ENCODE assay signal across 8 cellular contexts in genomic region chr14:72476657-72477499, GRCh38.
DNase-seq lines count a peak whose midpoint lies in the region; ATAC-seq and TF ChIP-seq lines count a peak whose summit lies in the region.

No MANE protein-coding gene starts in this region.

- intact Hi-C loops in activated naive CD4-positive, alpha-beta T cell treated with anti-CD3 and anti-CD28 coated beads for 36 hours (cut with micrococcal nuclease), result loop anchor here (1.0 to 5.0 kb wide), 4 partner anchors 26 to 550 kb away; partner anchors contain the start of gene ZFYVE1
- intact Hi-C loops in ascending aorta (cut with DNase I), result no loop called here

- no peaks in the 10 kb centered on the region for H3K36me3 Mint-ChIP-seq in activated naive CD4-positive, alpha-beta T cell treated with anti-CD3 and anti-CD28 coated beads for 36 hours (ENCODE audit: low read depth)

- peak overlapping the region; percentile 38 for H3K4me3 Mint-ChIP-seq in activated naive CD4-positive, alpha-beta T cell treated with anti-CD3 and anti-CD28 coated beads for 36 hours

- peak overlapping the region; percentile 71 for H3K4me2 ChIP-seq in OCI-LY3 (ENCODE audit: low read length)

- no peak overlapping the region for H3K27ac ChIP-seq in OCI-LY3 (ENCODE audit: low read length)
- H3K27ac ChIP-seq in ascending aorta, result no peak overlapping the region

- H3K4me1 ChIP-seq in OCI-LY3 (ENCODE audit: low read length) (peaks cover 21% of the 10 kb centered on the region), ascending aorta (no peaks in the 10 kb centered on the region)

- H3K9me3 ChIP-seq in OCI-LY3 (ENCODE audit: insufficient read depth, low read length) (no peaks in the 10 kb centered on the region), ascending aorta (no peaks in the 10 kb centered on the region)

- peaks cover 5% of the 10 kb centered on the region for H3K27me3 Mint-ChIP-seq in activated naive CD4-positive, alpha-beta T cell treated with anti-CD3 and anti-CD28 coated beads for 36 hours (ENCODE audit: low read depth)

- H3K36me3 ChIP-seq in OCI-LY3 (replicated peaks; ENCODE audit: low read depth, low read length) (no peaks in the 10 kb centered on the region), ascending aorta (no peaks in the 10 kb centered on the region)

- CTCF ChIA-PET in activated naive CD4-positive, alpha-beta T cell treated with anti-CD3 and anti-CD28 coated beads for 36 hours (lab: Charles Lee), result interaction anchor here (0.6 to 1.4 kb wide), 2 partner anchors 37 to 48 kb away, joined by 3 to 6 read pairs; no protein-coding TSS in a partner anchor

- H3K4me3 ChIP-seq in OCI-LY3 (ENCODE audit: low read length) (peak overlapping the region; percentile 47), ascending aorta (no peak overlapping the region)

- no peak overlapping the region for H2AFZ ChIP-seq in OCI-LY3 (ENCODE audit: low read depth, low read length)

- no peaks in the 10 kb centered on the region for H3K9me3 Mint-ChIP-seq in activated naive CD4-positive, alpha-beta T cell treated with anti-CD3 and anti-CD28 coated beads for 36 hours

- TF ChIP-seq CTCF in OCI-LY3 (IDR thresholded peaks at IDR 0.05; ENCODE audit: low read depth, low read length) (no peak), ascending aorta (IDR thresholded peaks at IDR 0.05) (no peak)

- H4K20me1 ChIP-seq in OCI-LY3 (ENCODE audit: insufficient read depth, low read length), result peaks cover 14% of the 10 kb centered on the region; the same call in 1 of the 2 replicates

- peaks cover 31% of the 10 kb centered on the region for H3K4me1 Mint-ChIP-seq in activated naive CD4-positive, alpha-beta T cell treated with anti-CD3 and anti-CD28 coated beads for 36 hours (ENCODE audit: low read depth)

- H3K9ac ChIP-seq in OCI-LY3 (ENCODE audit: low read length), result no peak overlapping the region

- ATAC-seq in GM18861 (IDR thresholded peaks at IDR 0.05; ENCODE audit: unreplicated experiment) (peak; percentile 82), HG02885 (IDR thresholded peaks at IDR 0.05; ENCODE audit: poor library complexity, unreplicated experiment) (peak; percentile 87)

- H3K79me2 ChIP-seq in OCI-LY3 (ENCODE audit: low read length), result no peaks in the 10 kb centered on the region

- peaks cover 78% of the 10 kb centered on the region for H3K27me3 ChIP-seq in OCI-LY3 (ENCODE audit: low read depth, low read length)
- no peaks in the 10 kb centered on the region for H3K27me3 ChIP-seq in ascending aorta

- peak; percentile 90 for DNase-seq in activated naive CD4-positive, alpha-beta T cell treated with anti-CD3 and anti-CD28 coated beads for 36 hours
- DNase-seq in iris pigment epithelial cell (ENCODE audit: low read depth) (peak; percentile 92), ascending aorta (ENCODE audit: low spot score in 2 of 2) (no peak), NCI-H2081 (lab: John Stamatoyannopoulos, UW) (no peak)
- DNase-seq in stimulated activated CD8-positive, alpha-beta memory T cell treated with anti-CD3 and anti-CD28 coated beads, Interleukin-4, amount 100 ng/mL, for 1 hour (ENCODE audit: low read depth in 2 of 2, low spot score in 1 of 2), result peak; percentile 6 to 18

- peak overlapping the region; percentile 81 for H3K27ac Mint-ChIP-seq in activated naive CD4-positive, alpha-beta T cell treated with anti-CD3 and anti-CD28 coated beads for 36 hours

Comparison
In these comparisons a context has a peak if more than half of its experiments do, and no peak if none do; other contexts are left out.
1. DNase-seq: peak in activated naive CD4-positive, alpha-beta T cell treated with anti-CD3 and anti-CD28 coated beads for 36 hours (single experiment), iris pigment epithelial cell (single experiment) and stimulated activated CD8-positive, alpha-beta memory T cell treated with anti-CD3 and anti-CD28 coated beads, Interleukin-4, amount 100 ng/mL, for 1 hour (2 of 2); none in ascending aorta (0 of 2) and NCI-H2081 (0 of 2).